14 cellular contexts compared by ENCODE assay signal in the genomic region with DNA sequence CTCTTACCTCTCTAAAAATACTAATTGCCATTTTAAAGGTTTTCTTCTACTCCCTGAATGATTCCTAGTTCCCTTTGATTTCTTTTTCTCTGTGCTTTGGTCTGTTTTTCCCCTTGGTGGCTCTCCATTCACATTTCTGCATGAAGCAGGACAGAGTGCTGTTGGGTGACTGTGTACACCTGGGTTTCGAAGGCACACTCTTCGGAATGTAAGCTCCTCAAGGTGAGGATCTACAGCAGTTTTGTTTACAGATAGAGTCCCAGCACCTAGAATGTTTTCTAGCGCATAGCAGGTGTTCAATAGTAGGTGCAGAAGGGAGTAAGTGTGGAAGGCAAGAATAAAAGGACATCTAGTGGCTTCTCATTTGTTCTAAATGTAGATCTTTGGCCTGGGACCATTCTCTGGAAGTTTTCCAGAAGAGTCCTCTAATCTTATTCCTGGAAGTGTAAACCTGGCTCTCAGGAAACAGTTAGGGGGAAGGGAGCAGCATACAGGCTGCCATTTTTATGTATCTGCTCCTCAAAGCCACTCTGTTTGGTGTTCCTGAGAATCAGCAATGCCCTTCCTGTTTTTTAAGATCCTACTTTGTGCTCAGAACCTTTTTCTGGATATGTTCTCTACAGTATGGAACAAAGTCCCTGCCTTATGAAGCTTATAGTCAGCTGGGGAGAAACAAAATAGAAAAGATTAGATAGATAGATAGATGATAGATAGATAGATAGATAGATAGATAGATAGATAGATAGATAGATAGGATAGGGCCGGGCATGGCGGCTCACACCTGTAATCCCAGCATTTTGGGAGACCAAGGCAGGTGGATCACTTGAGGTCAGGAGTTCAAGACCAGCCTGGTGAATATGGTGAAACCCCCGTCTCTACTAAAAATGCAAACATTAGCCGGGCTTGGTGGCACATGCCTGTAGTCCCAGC. TPM values are rescaled to one million over a fixed set of nuclear protein-coding genes. Genes with fewer than 3 reads are reported as not detected.
DNase-seq lines count a peak whose midpoint lies in the region; ATAC-seq and TF ChIP-seq lines count a peak whose summit lies in the region.
"Had no signal": no experiment of that assay in that cellular context is flagged by ENCODE, and none has a peak within 500 bp of the region (broad histone marks: within the 10 kb centered on the region; RNA-seq: fewer than 3 reads in every experiment).

No MANE protein-coding gene starts in this region.

- H3K36me3 ChIP-seq in Caco-2 (ENCODE audit: control insufficient read depth, insufficient read depth, low read length) (no peaks in the 10 kb centered on the region), left lung (no peaks in the 10 kb centered on the region), skeletal muscle tissue (ENCODE audit: control insufficient read depth in 3 of 3, insufficient read depth in 3 of 3, low read length in 3 of 3) (no peaks in the 10 kb centered on the region)

- H3K27ac ChIP-seq in left lung (peak overlapping the region; percentile 36 to 51), skeletal muscle tissue (ENCODE audit: low read depth, low read length) (peak overlapping the region; percentile 19)
- H3K27ac ChIP-seq: C4-2B had no signal

- H3K4me1 Mint-ChIP-seq in Caco-2 (ENCODE audit: low read depth, unreplicated experiment) (peaks cover 10% of the 10 kb centered on the region), T-helper 17 cell (peaks cover 4% of the 10 kb centered on the region)
- no peaks in the 10 kb centered on the region for H3K4me1 Mint-ChIP-seq in activated CD4-positive, alpha-beta memory T cell treated with anti-CD3 and anti-CD28 coated beads, Interleukin-2, amount 10 ng/mL, durations not matched to agents 7 days and 5 days

- H3K36me3 Mint-ChIP-seq in Caco-2 (ENCODE audit: insufficient read depth, unreplicated experiment) (no peaks in the 10 kb centered on the region), T-helper 17 cell (ENCODE audit: low read depth) (peaks cover 3% of the 10 kb centered on the region)
- H3K36me3 Mint-ChIP-seq in activated CD4-positive, alpha-beta memory T cell treated with anti-CD3 and anti-CD28 coated beads, Interleukin-2, amount 10 ng/mL, durations not matched to agents 7 days and 5 days (ENCODE audit: low read depth), result no peaks in the 10 kb centered on the region

- peak; percentile 64 for ATAC-seq in left lung
- no peak for ATAC-seq in GM21619 (IDR thresholded peaks at IDR 0.05; ENCODE audit: unreplicated experiment)
- no peak for ATAC-seq in T-helper 17 cell

- CTCF ChIA-PET in Caco-2 (lab: Charles Lee), result interaction anchor here (0.6 to 1.8 kb wide), 4 partner anchors 14 to 89 kb away, joined by 3 to 10 read pairs (median 4); no protein-coding TSS in a partner anchor
- CTCF ChIA-PET in activated CD4-positive, alpha-beta memory T cell treated with anti-CD3 and anti-CD28 coated beads, Interleukin-2, amount 10 ng/mL, durations not matched to agents 7 days and 5 days (lab: Charles Lee), result interaction anchor here (2.9 kb wide), 1 partner anchor 13 kb away, joined by 9 read pairs; no protein-coding TSS in a partner anchor

- POLR2A ChIA-PET in Caco-2 (lab: Charles Lee), result no interaction called here
- POLR2A ChIA-PET in activated CD4-positive, alpha-beta memory T cell treated with anti-CD3 and anti-CD28 coated beads, Interleukin-2, amount 10 ng/mL, durations not matched to agents 7 days and 5 days (lab: Charles Lee), result interaction anchor here (0.6 kb wide), 1 partner anchor 606 kb away, joined by 3 read pairs; no protein-coding TSS in a partner anchor

- intact Hi-C loops in Caco-2 (cut with micrococcal nuclease; ENCODE audit: unreplicated experiment) (loop anchor here (10.0 kb wide), 1 partner anchor 830 kb away; a partner anchor contains a TSS), left lung (cut with DNase I) (no loop called here)

- no peak overlapping the region for H3K9ac ChIP-seq in skeletal muscle tissue (ENCODE audit: low read depth in 1 of 3, low read length in 3 of 3)

- H3K27me3 Mint-ChIP-seq in Caco-2 (ENCODE audit: insufficient read depth, unreplicated experiment), result no peaks in the 10 kb centered on the region
- peaks cover 17% of the 10 kb centered on the region for H3K27me3 Mint-ChIP-seq in T-helper 17 cell
- peaks cover 20% of the 10 kb centered on the region for H3K27me3 Mint-ChIP-seq in activated CD4-positive, alpha-beta memory T cell treated with anti-CD3 and anti-CD28 coated beads, Interleukin-2, amount 10 ng/mL, durations not matched to agents 7 days and 5 days

- H3K27ac Mint-ChIP-seq in Caco-2 (ENCODE audit: unreplicated experiment), result peak overlapping the region; percentile 0
- H3K27ac Mint-ChIP-seq in T-helper 17 cell, result no peak overlapping the region
- no peak overlapping the region for H3K27ac Mint-ChIP-seq in activated CD4-positive, alpha-beta memory T cell treated with anti-CD3 and anti-CD28 coated beads, Interleukin-2, amount 10 ng/mL, durations not matched to agents 7 days and 5 days

- no TSS peak for BruUV-seq in Caco-2 (replicated peaks; lab: Mats Ljungman, UMichigan)

- DNase-seq in Caco-2 (no peak), dermis blood vessel endothelial cell (peak; percentile 51), left lung (peak in 1 of 2 donors; percentile 1), T-helper 17 cell (no peak), midbrain (lab: John Stamatoyannopoulos, UW) (no peak)
- DNase-seq in activated CD4-positive, alpha-beta memory T cell treated with anti-CD3 and anti-CD28 coated beads, Interleukin-2, amount 10 ng/mL, durations not matched to agents 7 days and 5 days, result no peak
- DNase-seq: Karpas-422, NCI-H1105 treated with DMSO at 0.1 percent for 48 hours, NCI-H187, NCI-H446 treated with DMSO at 0.1 percent for 48 hours, NCI-H774 had no signal

- no peak overlapping the region for H3K4me3 ChIP-seq in Caco-2 (ENCODE audit: low read depth, low read length)
- H3K4me3 ChIP-seq in left lung, result no peak overlapping the region
- H3K4me3 ChIP-seq in skeletal muscle tissue (ENCODE audit: low read length in 3 of 3), result no peak overlapping the region

- H3K27me3 ChIP-seq in Caco-2 (replicated peaks; ENCODE audit: control insufficient read depth, insufficient read depth, low read length) (no peaks in the 10 kb centered on the region), left lung (no peaks in the 10 kb centered on the region), skeletal muscle tissue (ENCODE audit: control insufficient read depth in 3 of 3, insufficient read depth in 3 of 3, low read length in 3 of 3) (peaks cover 0 to 4% (median 0%) of the 10 kb centered on the region in 3 donors)

- H3K9me3 ChIP-seq in Caco-2 (no peaks in the 10 kb centered on the region), left lung (no peaks in the 10 kb centered on the region), skeletal muscle tissue (ENCODE audit: control insufficient read depth in 3 of 3, low read length in 3 of 3) (no peaks in the 10 kb centered on the region), T-helper 17 cell (ENCODE audit: control insufficient read depth, low read length, poor library complexity, severe bottlenecking) (no peaks in the 10 kb centered on the region)

- peaks cover 28% of the 10 kb centered on the region for H3K4me1 ChIP-seq in Caco-2
- peaks cover 0 to 27% of the 10 kb centered on the region in 2 donors for H3K4me1 ChIP-seq in left lung
- peaks cover 6 to 9% (median 9%) of the 10 kb centered on the region in 3 donors for H3K4me1 ChIP-seq in skeletal muscle tissue (ENCODE audit: control insufficient read depth in 3 of 3, insufficient read depth in 3 of 3, low read length in 3 of 3)

- TF ChIP-seq CTCF in Caco-2 (IDR thresholded peaks at IDR 0.05; ENCODE audit: insufficient read depth in 1 of 2, low read depth in 1 of 2, low read length in 1 of 2, severe bottlenecking in 1 of 2, unreplicated experiment in 1 of 2), result no peak
- no peak for TF ChIP-seq CTCF in left lung (IDR thresholded peaks at IDR 0.05)

- no peaks in the 10 kb centered on the region for H3K9me3 Mint-ChIP-seq in Caco-2 (ENCODE audit: unreplicated experiment)
- H3K9me3 Mint-ChIP-seq in activated CD4-positive, alpha-beta memory T cell treated with anti-CD3 and anti-CD28 coated beads, Interleukin-2, amount 10 ng/mL, durations not matched to agents 7 days and 5 days, result no peaks in the 10 kb centered on the region

- H3K4me3 Mint-ChIP-seq in Caco-2 (ENCODE audit: unreplicated experiment) (no peak overlapping the region), T-helper 17 cell (no peak overlapping the region)
- H3K4me3 Mint-ChIP-seq in activated CD4-positive, alpha-beta memory T cell treated with anti-CD3 and anti-CD28 coated beads, Interleukin-2, amount 10 ng/mL, durations not matched to agents 7 days and 5 days, result no peak overlapping the region

RNA-seq across cellular contexts. Expression of a gene that starts 22.8 kb away (rescaled TPM):
- total RNA-seq in Caco-2 (2022), result 42.5 and 47.9 TPM in 2 replicates
- 119 and 138 TPM in 2 replicates for total RNA-seq in dermis blood vessel endothelial cell
- total RNA-seq in left lung, result 100 to 1,000 TPM in 1 of 2 donors, 10 to 100 TPM in 1; 63.7 to 148 TPM
- total RNA-seq in skeletal muscle tissue, result 13.0 TPM
- total RNA-seq in T-helper 17 cell, result 1 to 10 TPM in 1 of 2 donors, not detected in 1; 1.0 TPM
- not detected for total RNA-seq in activated CD4-positive, alpha-beta memory T cell treated with anti-CD3 and anti-CD28 coated beads, Interleukin-2, amount 10 ng/mL, durations not matched to agents 7 days and 5 days

RNA-seq across cellular contexts. Expression of a gene that starts 26.2 kb away (rescaled TPM):
- total RNA-seq in Caco-2 (2022) (3.4 and 3.5 TPM in 2 replicates), dermis blood vessel endothelial cell (1.9 and 2.2 TPM in 2 replicates), left lung (1 to 10 TPM; 1.1 to 2.0 TPM), skeletal muscle tissue (0.52 TPM), T-helper 17 cell (1 to 10 TPM in 1 of 2 donors, under 1 TPM in 1; 0.29 to 1.3 TPM)
- 1 to 10 TPM; 3.9 to 4.9 TPM for total RNA-seq in activated CD4-positive, alpha-beta memory T cell treated with anti-CD3 and anti-CD28 coated beads, Interleukin-2, amount 10 ng/mL, durations not matched to agents 7 days and 5 days

RNA-seq across cellular contexts. Expression of a gene that starts 30.8 kb away (rescaled TPM):
- total RNA-seq in Caco-2 (2022) (38.4 and 43.6 TPM in 2 replicates), dermis blood vessel endothelial cell (26.2 and 27.1 TPM in 2 replicates), left lung (10 to 100 TPM; 46.6 to 64.6 TPM), skeletal muscle tissue (19.8 TPM), T-helper 17 cell (10 to 100 TPM; 25.6 to 27.8 TPM)
- 10 to 100 TPM; 50.4 to 52.6 TPM for total RNA-seq in activated CD4-positive, alpha-beta memory T cell treated with anti-CD3 and anti-CD28 coated beads, Interleukin-2, amount 10 ng/mL, durations not matched to agents 7 days and 5 days

RNA-seq across cellular contexts. Expression of a gene that starts 35.5 kb away (rescaled TPM):
- total RNA-seq in Caco-2 (2022) (27.8 and 30.7 TPM in 2 replicates), dermis blood vessel endothelial cell (16.1 and 41.4 TPM in 2 replicates), left lung (10 to 100 TPM; 63.1 to 91.0 TPM), skeletal muscle tissue (13.6 TPM), T-helper 17 cell (10 to 100 TPM; 32.1 to 36.0 TPM)
- total RNA-seq in activated CD4-positive, alpha-beta memory T cell treated with anti-CD3 and anti-CD28 coated beads, Interleukin-2, amount 10 ng/mL, durations not matched to agents 7 days and 5 days, result 10 to 100 TPM; 80.2 to 80.6 TPM

RNA-seq across cellular contexts. Expression of a gene that starts 41.3 kb away (rescaled TPM):
- total RNA-seq in Caco-2 (2022) (13.8 and 16.0 TPM in 2 replicates), dermis blood vessel endothelial cell (9.5 and 15.7 TPM in 2 replicates), left lung (10 to 100 TPM in 1 of 2 donors, 1 to 10 TPM in 1; 8.6 to 11.2 TPM), skeletal muscle tissue (3.7 TPM), T-helper 17 cell (1 to 10 TPM; 2.6 to 4.9 TPM)
- total RNA-seq in activated CD4-positive, alpha-beta memory T cell treated with anti-CD3 and anti-CD28 coated beads, Interleukin-2, amount 10 ng/mL, durations not matched to agents 7 days and 5 days, result 1 to 10 TPM; 6.6 to 8.5 TPM
